9 cellular contexts compared by ENCODE assay signal in genomic region chr15:45205192-45205591, GRCh38. TPM values are rescaled to one million over a fixed set of nuclear protein-coding genes. Genes with fewer than 3 reads are reported as not detected.
DNase-seq lines count a peak whose midpoint lies in the region; ATAC-seq, FAIRE-seq and TF ChIP-seq lines count a peak whose summit lies in the region.
"Had no signal": no experiment of that assay in that cellular context is flagged by ENCODE, and none has a peak within 500 bp of the region (broad histone marks: within the 10 kb centered on the region; RNA-seq: fewer than 3 reads in every experiment).

No MANE protein-coding gene starts in this region.

- no peak overlapping the region for H3K4me3 ChIP-seq in PC-9
- H3K4me3 ChIP-seq in small intestine (ENCODE audit: low read depth in 1 of 2, low read length in 2 of 2) = no peak overlapping the region

- intact Hi-C loops in PC-9 (cut with micrococcal nuclease; ENCODE audit: unreplicated experiment) = loop anchor here (1.0 to 5.0 kb wide), 4 partner anchors 102 to 407 kb away; no protein-coding TSS in a partner anchor

- 3 to 4% (median 3%) methylated on average over 2 of the region's 2 CpGs for WGBS in small intestine, 3 donors

- no peaks in the 10 kb centered on the region for H3K27me3 ChIP-seq in PC-9 (ENCODE audit: insufficient read depth, low read depth)
- no peaks in the 10 kb centered on the region for H3K27me3 ChIP-seq in small intestine (ENCODE audit: control insufficient read depth in 2 of 2, insufficient read depth in 2 of 2, low read length in 2 of 2)

- no peak for ATAC-seq in HG03097 (IDR thresholded peaks at IDR 0.05; ENCODE audit: low FRiP score, unreplicated experiment)

- peak; percentile 72 for DNase-seq in Daoy (ENCODE audit: low read depth)
- DNase-seq in HuH-7 (ENCODE audit: low spot score) = peak; percentile 59
- peak in 1 of 2 experiments; percentile 60 for DNase-seq in PC-9
- peak; percentile 33 for DNase-seq in activated gamma-delta T cell treated with anti-CD3 and anti-CD28 coated beads, Interleukin-2, amount 50 U/mL, for 16 hours (ENCODE audit: low read depth)
- peak; percentile 69 for DNase-seq in glomerular visceral epithelial cell (ENCODE audit: extremely low spot score)
- DNase-seq in small intestine = peak; percentile 80
- no peak for DNase-seq in frontal cortex (ENCODE audit: low spot score in 2 of 2)

- no peak for FAIRE-seq in small intestine (lab: Jason Lieb, UNC)
- no peak for FAIRE-seq in frontal cortex (lab: Jason Lieb, UNC)

- H3K4me1 ChIP-seq in PC-9 (replicated peaks; ENCODE audit: insufficient read depth) = no peaks in the 10 kb centered on the region
- no peaks in the 10 kb centered on the region for H3K4me1 ChIP-seq in small intestine (ENCODE audit: control insufficient read depth in 2 of 2, insufficient read depth in 1 of 2, low read depth in 1 of 2, low read length in 1 of 2)

- no peak overlapping the region for H2AFZ ChIP-seq in PC-9

- H3K9me2 ChIP-seq in PC-9 (ENCODE audit: insufficient read depth) = no peaks in the 10 kb centered on the region

- no peaks in the 10 kb centered on the region for H3K9me3 ChIP-seq in PC-9 (ENCODE audit: insufficient read depth, low read depth)
- no peaks in the 10 kb centered on the region for H3K9me3 ChIP-seq in small intestine (ENCODE audit: control insufficient read depth, low read depth)

- no TSS peak for BruUV-seq in PC-9 (replicated peaks; lab: Mats Ljungman, UMichigan)

- CTCF ChIA-PET in PC-9 (lab: Charles Lee) = interaction anchor here (0.5 to 1.1 kb wide), 5 partner anchors 42 to 342 kb away, joined by 3 to 4 read pairs (median 3); no protein-coding TSS in a partner anchor

- peak; percentile 76 for TF ChIP-seq CTCF in PC-9 (conservative IDR thresholded peaks at IDR 0.05)

- no peaks in the 10 kb centered on the region for H3K79me2 ChIP-seq in PC-9 (ENCODE audit: low read depth)

- H3K27ac ChIP-seq in PC-9 (no peak overlapping the region), small intestine (ENCODE audit: low read depth in 1 of 2, low read length in 1 of 2) (no peak overlapping the region)

- POLR2A ChIA-PET in PC-9 (lab: Charles Lee; ENCODE audit: unreplicated experiment) = interaction anchor here (0.5 kb wide), 1 partner anchor 42 kb away, joined by 4 read pairs; no protein-coding TSS in a partner anchor

- no peaks in the 10 kb centered on the region for H3K36me3 ChIP-seq in PC-9 (ENCODE audit: low read depth)
- H3K36me3 ChIP-seq in small intestine (ENCODE audit: control insufficient read depth in 2 of 2, insufficient read depth in 2 of 2, low read length in 2 of 2) = no peaks in the 10 kb centered on the region

- no peaks in the 10 kb centered on the region for H4K20me1 ChIP-seq in PC-9 (ENCODE audit: insufficient read depth)

- H3F3A ChIP-seq in PC-9 (ENCODE audit: insufficient read depth, low read depth) = peaks cover 8% of the 10 kb centered on the region

- no peak overlapping the region for H3K4me2 ChIP-seq in PC-9

RNA-seq across cellular contexts. Expression of gene SHF, which starts 17.4 kb away (rescaled TPM):
- 0.36 and 1.7 TPM in 2 replicates for total RNA-seq in Daoy (2014; rRNA removed; shearing (Covaris generic))
- 6.1 and 6.3 TPM in 2 replicates for total RNA-seq in PC-9 (2021)
- 10 to 100 TPM in 2 of 3 donors, 1 to 10 TPM in 1; 9.5 to 25.0 (median 11.3) TPM for polyA plus RNA-seq in small intestine
- 49.3 TPM for total RNA-seq in frontal cortex

RNA-seq across cellular contexts. Expression of gene SLC28A2, which starts 46.8 kb away (rescaled TPM):
- total RNA-seq in Daoy (2014; rRNA removed; shearing (Covaris generic)) = not detected in 2 replicates
- not detected in 2 replicates for total RNA-seq in PC-9 (2021)
- polyA plus RNA-seq in small intestine = 10 to 100 TPM in 2 of 3 donors, 1 to 10 TPM in 1; 5.4 to 36.0 (median 30.5) TPM
- total RNA-seq in frontal cortex = not detected
- total RNA-seq: subcutaneous adipose tissue had no signal

Comparison
In these comparisons a context has a peak if more than half of its experiments do, and no peak if none do; other contexts are left out.
1. DNase-seq: peak in Daoy (single experiment), HuH-7 (single experiment), activated gamma-delta T cell treated with anti-CD3 and anti-CD28 coated beads, Interleukin-2, amount 50 U/mL, for 16 hours (single experiment), glomerular visceral epithelial cell (single experiment) and small intestine (single experiment); none in frontal cortex (0 of 2).